8 cellular contexts compared by ENCODE assay signal in the genomic region with DNA sequence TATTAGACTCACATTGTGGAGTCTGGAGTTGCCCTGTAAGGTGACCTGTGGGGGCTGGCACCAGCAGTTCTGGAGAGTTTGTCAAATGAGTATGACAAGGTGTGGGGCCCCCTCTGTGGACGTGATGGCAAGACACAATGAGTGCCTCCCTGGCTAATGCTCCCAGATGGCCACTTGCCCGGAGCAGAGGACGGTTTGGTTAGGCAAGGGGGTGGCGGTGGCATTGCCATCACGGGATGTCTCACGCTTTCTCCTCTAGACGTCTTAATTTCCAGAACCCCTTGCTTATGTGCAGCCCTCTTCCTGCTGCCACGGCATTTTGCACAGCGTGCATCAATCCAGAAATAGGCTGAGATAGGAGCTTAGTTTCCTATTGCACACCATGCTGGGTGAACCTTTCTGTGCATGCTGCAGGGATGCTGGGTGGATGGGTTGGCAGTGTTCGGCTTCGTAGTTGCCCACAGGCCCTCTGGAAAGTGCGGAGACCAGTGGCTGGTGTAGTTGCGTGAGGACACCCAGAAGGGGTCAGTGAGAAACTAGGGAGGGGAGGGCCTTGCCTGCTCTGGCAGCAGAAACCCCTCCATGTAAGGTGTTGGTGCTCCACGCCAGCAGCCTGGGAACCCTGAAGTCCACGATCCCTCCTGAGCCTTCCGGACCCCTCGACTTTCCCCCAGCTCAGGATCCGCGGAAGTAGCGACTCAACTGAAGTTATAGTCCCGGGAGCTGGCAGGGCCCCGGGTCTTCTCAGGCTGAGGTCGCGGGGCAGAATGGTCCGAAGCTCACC. TPM values are rescaled to one million over a fixed set of nuclear protein-coding genes. Genes with fewer than 3 reads are reported as not detected.
DNase-seq lines count a peak whose midpoint lies in the region; ATAC-seq and TF ChIP-seq lines count a peak whose summit lies in the region.

No MANE protein-coding gene starts in this region.

- no peak for TF ChIP-seq POLR2A in gastroesophageal sphincter (IDR thresholded peaks at IDR 0.05)

- TF ChIP-seq EP300 in gastroesophageal sphincter (IDR thresholded peaks at IDR 0.05) = no peak

- peak overlapping the region; percentile 92 for H3K4me3 ChIP-seq in LNCaP clone FGC (ENCODE audit: low read depth, low read length)
- H3K4me3 ChIP-seq in gastroesophageal sphincter = peak overlapping the region; percentile 61 to 69

- DNase-seq in activated T-cell treated with anti-CD3 and anti-CD28 coated beads for 24 hours (ENCODE audit: low read depth) (peak; percentile 13), LNCaP clone FGC (ENCODE audit: low read depth) (no peak), osteocyte (ENCODE audit: extremely low spot score, unreplicated experiment) (no peak), NCI-H774 (lab: John Stamatoyannopoulos, UW) (no peak), NCI-H2171 (lab: John Stamatoyannopoulos, UW) (no peak)
- no peak for DNase-seq in activated T-cell treated with anti-CD3 and anti-CD28 coated beads, Interleukin-2, amount 50 U/mL, for 1 hour
- peak; percentile 6 for DNase-seq in activated T-helper 9 cell treated with anti-CD3 and anti-CD28 coated beads, Interleukin-2, amount 50 U/mL, for 16 hours (ENCODE audit: low read depth)

- peak overlapping the region; percentile 92 for H3K4me3 Mint-ChIP-seq in osteocyte (ENCODE audit: unreplicated experiment)

- no peaks in the 10 kb centered on the region for H3K36me3 ChIP-seq in gastroesophageal sphincter

- H3K27me3 Mint-ChIP-seq in osteocyte (ENCODE audit: unreplicated experiment) = peaks cover 6% of the 10 kb centered on the region

- H3K4me1 ChIP-seq in gastroesophageal sphincter = peaks cover 0 to 35% (median 19%) of the 10 kb centered on the region in 3 donors

- peak overlapping the region; percentile 67 to 92 (median 90) for H3K27ac ChIP-seq in gastroesophageal sphincter

- no peaks in the 10 kb centered on the region for H3K9me3 ChIP-seq in gastroesophageal sphincter

- H3K27me3 ChIP-seq in gastroesophageal sphincter = no peaks in the 10 kb centered on the region

- H3K4me1 Mint-ChIP-seq in osteocyte (ENCODE audit: unreplicated experiment) = peaks cover 31% of the 10 kb centered on the region

- peak overlapping the region; percentile 94 for H3K27ac Mint-ChIP-seq in osteocyte (ENCODE audit: unreplicated experiment)

- 15 to 43% methylated on average over 7 to 10 of the region's 25 CpGs for WGBS in gastroesophageal sphincter (ENCODE audit: low coverage in 1 of 2), 2 donors

- TF ChIP-seq CTCF in LNCaP clone FGC (IDR thresholded peaks at IDR 0.05; ENCODE audit: control insufficient read depth, extremely low read depth, insufficient read depth) (no peak), gastroesophageal sphincter (IDR thresholded peaks at IDR 0.05) (no peak), osteocyte (IDR thresholded peaks at IDR 0.05) (no peak)

- ATAC-seq in gastroesophageal sphincter = peak; percentile 1

- no peaks in the 10 kb centered on the region for H3K36me3 Mint-ChIP-seq in osteocyte (ENCODE audit: unreplicated experiment)

- no peaks in the 10 kb centered on the region for H3K9me3 Mint-ChIP-seq in osteocyte (ENCODE audit: unreplicated experiment)

RNA-seq across cellular contexts. Expression of gene LRP3, which starts 18.1 kb away (rescaled TPM):
- 10 to 100 TPM; 31.0 to 66.7 (median 38.5) TPM for total RNA-seq in gastroesophageal sphincter
- 49.8 and 52.3 TPM in 2 replicates for total RNA-seq in osteocyte

RNA-seq across cellular contexts. Expression of gene WDR88, which starts 44.2 kb away (rescaled TPM):
- total RNA-seq in gastroesophageal sphincter (not detected), osteocyte (not detected in 2 replicates)

RNA-seq across cellular contexts. Expression of gene SLC7A10, which starts 49.6 kb away (rescaled TPM):
- total RNA-seq in gastroesophageal sphincter (not detected), osteocyte (not detected in 2 replicates)

Comparison
In these comparisons a context has a peak if more than half of its experiments do, and no peak if none do; other contexts are left out.
1. DNase-seq: peak in activated T-cell treated with anti-CD3 and anti-CD28 coated beads for 24 hours (single experiment) and activated T-helper 9 cell treated with anti-CD3 and anti-CD28 coated beads, Interleukin-2, amount 50 U/mL, for 16 hours (single experiment); none in activated T-cell treated with anti-CD3 and anti-CD28 coated beads, Interleukin-2, amount 50 U/mL, for 1 hour (single experiment), LNCaP clone FGC (single experiment), osteocyte (single experiment), NCI-H774 (single experiment) and NCI-H2171 (single experiment).